In genomic region chr3:5016218-5017161, GRCh38 we compare ENCODE assay signal across 8 cellular contexts. TPM values are rescaled to one million over a fixed set of nuclear protein-coding genes. Genes with fewer than 3 reads are reported as not detected.
A peak's percentile ranks its signal among the peaks of the same experiment; 100 is the strongest.
DNase-seq lines count a peak whose midpoint lies in the region; ATAC-seq, FAIRE-seq and TF ChIP-seq lines count a peak whose summit lies in the region.

No MANE protein-coding gene starts in this region.

- H3K9me3 ChIP-seq in WERI-Rb-1 (ENCODE audit: severe bottlenecking) (no peaks in the 10 kb centered on the region), heart left ventricle (no peaks in the 10 kb centered on the region)

- no peak for TF ChIP-seq CTCF in WERI-Rb-1 (IDR thresholded peaks at IDR 0.05; ENCODE audit: low read depth, low read length)
- TF ChIP-seq CTCF in heart left ventricle (IDR thresholded peaks at IDR 0.05), result no peak

- WGBS in heart left ventricle, 4 donors, result 43 to 51% (median 46%) methylated on average over 11 of the region's 11 CpGs

- FAIRE-seq in frontal cortex (lab: Jason Lieb, UNC), result no peak

- peaks cover 13% of the 10 kb centered on the region for H3K27me3 Mint-ChIP-seq in stimulated activated naive CD8-positive, alpha-beta T cell treated with anti-CD3 and anti-CD28 coated beads, Interleukin-15, amount 100 ng/mL, for 72 hours

- no peak overlapping the region for H3K27ac ChIP-seq in WERI-Rb-1
- peak overlapping the region in 8 of 12 donors; percentile 4 to 85 (median 66) for H3K27ac ChIP-seq in heart left ventricle

- ATAC-seq in GM21526 (IDR thresholded peaks at IDR 0.05; ENCODE audit: low FRiP score, unreplicated experiment) (peak; percentile 61), heart left ventricle (peak; percentile 39 to 80 (median 76))
- peak; percentile 61 for ATAC-seq in stimulated activated naive CD8-positive, alpha-beta T cell treated with anti-CD3 and anti-CD28 coated beads, Interleukin-15, amount 100 ng/mL, for 72 hours

- H3K27ac Mint-ChIP-seq in stimulated activated naive CD8-positive, alpha-beta T cell treated with anti-CD3 and anti-CD28 coated beads, Interleukin-15, amount 100 ng/mL, for 72 hours, result peak overlapping the region in 1 of 2 donors; percentile 49

- peaks cover 93% of the 10 kb centered on the region for H3K4me1 Mint-ChIP-seq in stimulated activated naive CD8-positive, alpha-beta T cell treated with anti-CD3 and anti-CD28 coated beads, Interleukin-15, amount 100 ng/mL, for 72 hours

- H3K27me3 ChIP-seq in WERI-Rb-1 (ENCODE audit: insufficient read depth, low read depth, severe bottlenecking), result no peaks in the 10 kb centered on the region
- H3K27me3 ChIP-seq in heart left ventricle, result no peaks in the 10 kb centered on the region

- DNase-seq in ELF-1 (ENCODE audit: low read depth, low spot score), result peak; percentile 64
- peak in 51 of 76 experiments; percentile 2 to 74 (median 28) for DNase-seq in HUDEP-2 (lab: John Stamatoyannopoulos, UW; ENCODE audit: unreplicated experiment in 76 of 76)
- DNase-seq in WERI-Rb-1, result peak; percentile 38
- DNase-seq in heart left ventricle, result peak in 3 of 5 donors; percentile 50 to 80 (median 54)
- DNase-seq in stimulated activated naive CD8-positive, alpha-beta T cell treated with anti-CD3 and anti-CD28 coated beads, Interleukin-15, amount 100 ng/mL, for 72 hours, result no peak
- no peak for DNase-seq in frontal cortex (ENCODE audit: low spot score in 2 of 2)
- DNase-seq in DMS114 treated with DMSO at 0.1 percent for 48 hours (lab: John Stamatoyannopoulos, UW; ENCODE audit: unreplicated experiment), result no peak

- TF ChIP-seq POLR2A in heart left ventricle (IDR thresholded peaks at IDR 0.05), result no peak

- H3K4me1 ChIP-seq in heart left ventricle, result peaks cover 6 to 71% (median 35%) of the 10 kb centered on the region in 12 donors

- H3K36me3 ChIP-seq in WERI-Rb-1 (no peaks in the 10 kb centered on the region), heart left ventricle (no peaks in the 10 kb centered on the region)

- H3K9me3 Mint-ChIP-seq in stimulated activated naive CD8-positive, alpha-beta T cell treated with anti-CD3 and anti-CD28 coated beads, Interleukin-15, amount 100 ng/mL, for 72 hours, result no peaks in the 10 kb centered on the region

- H3K4me3 ChIP-seq in WERI-Rb-1 (ENCODE audit: low read depth, low read length) (no peak overlapping the region), heart left ventricle (no peak overlapping the region)

- peak overlapping the region in 1 of 2 donors; percentile 7 for H3K4me3 Mint-ChIP-seq in stimulated activated naive CD8-positive, alpha-beta T cell treated with anti-CD3 and anti-CD28 coated beads, Interleukin-15, amount 100 ng/mL, for 72 hours

- intact Hi-C loops in heart left ventricle (cut with DNase I), result loop anchor here in 1 of 10 donors (2.0 kb wide), 1 partner anchor 30 kb away; no protein-coding TSS in a partner anchor

RNA-seq across cellular contexts. Expression of gene BHLHE40, which starts 37.3 kb away (rescaled TPM):
- total RNA-seq in heart left ventricle (100 to 1,000 TPM in 1 of 9 donors, 10 to 100 TPM in 7, 1 to 10 TPM in 1; 8.5 to 109 (median 37.4) TPM), frontal cortex (2.9 TPM)
- polyA plus RNA-seq in heart left ventricle, result 10 to 100 TPM; 10.7 to 12.5 TPM

Comparison
In these comparisons a context has a peak if more than half of its experiments do, and no peak if none do; other contexts are left out.
1. DNase-seq: peak in ELF-1 (single experiment), HUDEP-2 (51 of 76), WERI-Rb-1 (single experiment) and heart left ventricle (3 of 5); none in stimulated activated naive CD8-positive, alpha-beta T cell treated with anti-CD3 and anti-CD28 coated beads, Interleukin-15, amount 100 ng/mL, for 72 hours (0 of 2), frontal cortex (0 of 2) and DMS114 treated with DMSO at 0.1 percent for 48 hours (single experiment).
2. Peak in every context shown above with its lines, with median percentiles within 50 percentile points of each other: ATAC-seq.